In genomic region chr7:154638286-154638685, GRCh38 we compare ENCODE assay signal across 17 cellular contexts.
DNase-seq lines count a peak whose midpoint lies in the region; ATAC-seq and TF ChIP-seq lines count a peak whose summit lies in the region.
"Had no signal": no experiment of that assay in that cellular context is flagged by ENCODE, and none has a peak within 500 bp of the region (broad histone marks: within the 10 kb centered on the region; RNA-seq: fewer than 3 reads in every experiment).

No MANE protein-coding gene starts in this region.

- H3K27me3 Mint-ChIP-seq in osteocyte (ENCODE audit: unreplicated experiment) = no peaks in the 10 kb centered on the region
- H3K27me3 Mint-ChIP-seq in stimulated activated naive B cell treated with anti-CD40 and anti-IgM and Interleukin-4, amounts not matched to agents 10 μg/mL and 1 μg/mL and 100 μg/mL, for 72 hours = no peaks in the 10 kb centered on the region
- H3K27me3 Mint-ChIP-seq: CD4-positive, alpha-beta memory T cell had no signal

- H2AFZ ChIP-seq in MM.1S (ENCODE audit: low read length) = no peak overlapping the region
- H2AFZ ChIP-seq: GM23338 had no signal

- peaks cover 46% of the 10 kb centered on the region for H3K9me3 Mint-ChIP-seq in osteocyte (ENCODE audit: unreplicated experiment)
- H3K9me3 Mint-ChIP-seq in stimulated activated naive B cell treated with anti-CD40 and anti-IgM and Interleukin-4, amounts not matched to agents 10 μg/mL and 1 μg/mL and 100 μg/mL, for 72 hours = peaks cover 4 to 5% of the 10 kb centered on the region in 2 donors

- H3K79me2 ChIP-seq in MM.1S (ENCODE audit: low read length) = no peaks in the 10 kb centered on the region

- H3K9me2 ChIP-seq in MM.1S (replicated peaks; ENCODE audit: insufficient read depth, low read length) = no peaks in the 10 kb centered on the region

- no peak for TF ChIP-seq CTCF in osteocyte (IDR thresholded peaks at IDR 0.05)
- no peak for TF ChIP-seq CTCF in MM.1S (IDR thresholded peaks at IDR 0.05; ENCODE audit: low read length)

- no peak for ATAC-seq in GM21529 (IDR thresholded peaks at IDR 0.05; ENCODE audit: unreplicated experiment)
- ATAC-seq in stimulated activated naive B cell treated with anti-CD40 and anti-IgM and Interleukin-4, amounts not matched to agents 10 μg/mL and 1 μg/mL and 100 μg/mL, for 72 hours (replicated peaks) = no peak
- ATAC-seq: GM23338 had no signal

- H3K4me3 Mint-ChIP-seq in osteocyte (ENCODE audit: unreplicated experiment) = no peak overlapping the region
- H3K4me3 Mint-ChIP-seq in stimulated activated naive B cell treated with anti-CD40 and anti-IgM and Interleukin-4, amounts not matched to agents 10 μg/mL and 1 μg/mL and 100 μg/mL, for 72 hours = no peak overlapping the region
- H3K4me3 Mint-ChIP-seq: GM23338, HFFc6 had no signal

- no peaks in the 10 kb centered on the region for H3F3A ChIP-seq in MM.1S (ENCODE audit: insufficient read depth, low read length)

- no peak overlapping the region for H3K9ac ChIP-seq in MM.1S (ENCODE audit: low read length)

- H3K27me3 ChIP-seq in MM.1S (replicated peaks; ENCODE audit: insufficient read depth, low read length) = no peaks in the 10 kb centered on the region

- DNase-seq in HT1080 (ENCODE audit: low read depth) = peak; percentile 7
- DNase-seq in RPMI8226 = peak; percentile 78
- DNase-seq in astrocyte of the hippocampus (ENCODE audit: low read depth, low spot score) = peak; percentile 58
- peak; percentile 23 for DNase-seq in osteocyte (ENCODE audit: extremely low spot score, unreplicated experiment)
- DNase-seq in stimulated activated CD4-positive, alpha-beta T cell treated with anti-CD3 and anti-CD28 coated beads, Interleukin-1b, Interleukin-23, amount 100 ng/mL, for 48 hours = no peak
- no peak for DNase-seq in MM.1S
- no peak for DNase-seq in stimulated activated naive B cell treated with anti-CD40 and anti-IgM and Interleukin-4, amounts not matched to agents 10 μg/mL and 1 μg/mL and 100 μg/mL, for 72 hours
- DNase-seq: C1 segment of cervical spinal cord; Calu3; CD4-positive, alpha-beta memory T cell; COR-L47; DMS53; DMS79 treated with DMSO at 0.1 percent for 48 hours; HFFc6 had no signal

- H3K4me3 ChIP-seq in MM.1S (ENCODE audit: low read length) = no peak overlapping the region
- H3K4me3 ChIP-seq: GM23338, HAP-1 had no signal

- no peaks in the 10 kb centered on the region for H3K36me3 Mint-ChIP-seq in osteocyte (ENCODE audit: unreplicated experiment)
- no peaks in the 10 kb centered on the region for H3K36me3 Mint-ChIP-seq in stimulated activated naive B cell treated with anti-CD40 and anti-IgM and Interleukin-4, amounts not matched to agents 10 μg/mL and 1 μg/mL and 100 μg/mL, for 72 hours
- H3K36me3 Mint-ChIP-seq: CD4-positive, alpha-beta memory T cell had no signal

- H3K27ac Mint-ChIP-seq in osteocyte (ENCODE audit: unreplicated experiment) = no peak overlapping the region
- H3K27ac Mint-ChIP-seq in stimulated activated naive B cell treated with anti-CD40 and anti-IgM and Interleukin-4, amounts not matched to agents 10 μg/mL and 1 μg/mL and 100 μg/mL, for 72 hours = no peak overlapping the region
- H3K27ac Mint-ChIP-seq: CD4-positive, alpha-beta memory T cell; GM23338; HFFc6 had no signal

- no peak overlapping the region for H3K27ac ChIP-seq in MM.1S (ENCODE audit: low read length)

- H3K4me1 ChIP-seq in MM.1S (ENCODE audit: low read length) = no peaks in the 10 kb centered on the region
- H3K4me1 ChIP-seq: HAP-1 had no signal

- H3K4me1 Mint-ChIP-seq in osteocyte (ENCODE audit: unreplicated experiment) = no peaks in the 10 kb centered on the region
- H3K4me1 Mint-ChIP-seq in stimulated activated naive B cell treated with anti-CD40 and anti-IgM and Interleukin-4, amounts not matched to agents 10 μg/mL and 1 μg/mL and 100 μg/mL, for 72 hours = no peaks in the 10 kb centered on the region
- H3K4me1 Mint-ChIP-seq: CD4-positive, alpha-beta memory T cell had no signal

- H3K9me3 ChIP-seq in MM.1S (replicated peaks; ENCODE audit: insufficient read depth, low read length) = no peaks in the 10 kb centered on the region
- H3K9me3 ChIP-seq: HAP-1 had no signal

- H3K36me3 ChIP-seq in MM.1S (replicated peaks; ENCODE audit: insufficient read depth, low read length) = no peaks in the 10 kb centered on the region
- H3K36me3 ChIP-seq: HAP-1 had no signal

- no peak overlapping the region for H3K4me2 ChIP-seq in MM.1S (ENCODE audit: low read depth, low read length)
- H3K4me2 ChIP-seq: GM23338 had no signal

- H4K20me1 ChIP-seq in MM.1S (ENCODE audit: insufficient read depth, low read length) = no peaks in the 10 kb centered on the region

Comparison
In these comparisons a context has a peak if more than half of its experiments do, and no peak if none do; other contexts are left out.
1. DNase-seq: peak in HT1080 (single experiment), RPMI8226 (single experiment), astrocyte of the hippocampus (single experiment) and osteocyte (single experiment); none in stimulated activated CD4-positive, alpha-beta T cell treated with anti-CD3 and anti-CD28 coated beads, Interleukin-1b, Interleukin-23, amount 100 ng/mL, for 48 hours (single experiment), MM.1S (single experiment) and stimulated activated naive B cell treated with anti-CD40 and anti-IgM and Interleukin-4, amounts not matched to agents 10 μg/mL and 1 μg/mL and 100 μg/mL, for 72 hours (single experiment).